ENCODE assay signal across 15 cellular contexts in genomic region chr6:35371494-35372262, GRCh38. TPM values are rescaled to one million over a fixed set of nuclear protein-coding genes. Genes with fewer than 3 reads are reported as not detected.
A peak's percentile ranks its signal among the peaks of the same experiment; 100 is the strongest.
DNase-seq lines count a peak whose midpoint lies in the region; ATAC-seq, FAIRE-seq and TF ChIP-seq lines count a peak whose summit lies in the region.
"Had no signal": no experiment of that assay in that cellular context is flagged by ENCODE, and none has a peak within 500 bp of the region (broad histone marks: within the 10 kb centered on the region; RNA-seq: fewer than 3 reads in every experiment).

No MANE protein-coding gene starts in this region.

- no peak for TF ChIP-seq CTCF in K562 (IDR thresholded peaks at IDR 0.05 in 2 of 3, conservative IDR thresholded peaks at IDR 0.05 in 1 of 3; ENCODE audit: insufficient read depth in 2 of 3, low read depth in 1 of 3, low read length in 3 of 3)
- no peak for TF ChIP-seq CTCF in upper lobe of left lung (IDR thresholded peaks at IDR 0.05)

- TF ChIP-seq EP300 in K562 (IDR thresholded peaks at IDR 0.05; ENCODE audit: low read length) (no peak), upper lobe of left lung (IDR thresholded peaks at IDR 0.05) (no peak)

- peak overlapping the region in 1 of 2 experiments; percentile 17; a peak in 1 of 4 replicates for H3K9ac ChIP-seq in K562 (ENCODE audit: insufficient read depth in 1 of 2, low read depth in 2 of 2, low read length in 2 of 2)

- no peak for TF ChIP-seq RAD21 in K562 (CRISPR knock-in tag; conservative IDR thresholded peaks at IDR 0.05 in 1 of 2, IDR thresholded peaks at IDR 0.05 in 1 of 2)

- H3K4me1 ChIP-seq in K562 (replicated peaks in 1 of 2; ENCODE audit: control insufficient read depth in 2 of 2, insufficient read depth in 2 of 2, low read length in 2 of 2) (peaks cover 13 to 50% of the 10 kb centered on the region in 2 experiments), upper lobe of left lung (peaks cover 29 to 51% (median 41%) of the 10 kb centered on the region in 4 donors)

- H3K27ac ChIP-seq in K562 (ENCODE audit: extremely low read depth, low read depth, low read length): peak overlapping the region; percentile 16; the same call in 1 of the 3 replicates
- H3K27ac ChIP-seq in upper lobe of left lung: peak overlapping the region in 2 of 4 donors; percentile 63 to 67

- H3K4me3 Mint-ChIP-seq in natural killer cell treated with Interleukin-12 subunit alpha and Interleukin-12 subunit beta and Interleukin-15 and Interleukin-18, amount 100 ng/mL, for 72 hours: peak overlapping the region; percentile 77

- H3K27ac Mint-ChIP-seq in natural killer cell treated with Interleukin-12 subunit alpha and Interleukin-12 subunit beta and Interleukin-15 and Interleukin-18, amount 100 ng/mL, for 72 hours: peak overlapping the region; percentile 81 to 94

- H3K9me3 ChIP-seq in K562 (replicated peaks; ENCODE audit: control insufficient read depth, insufficient read depth, low read depth, low read length) (no peaks in the 10 kb centered on the region), upper lobe of left lung (no peaks in the 10 kb centered on the region)
- H3K9me3 ChIP-seq: adrenal gland, left lung had no signal

- H4K20me1 ChIP-seq in K562 (replicated peaks; ENCODE audit: control insufficient read depth, insufficient read depth, low read length): peaks cover 8% of the 10 kb centered on the region; the same call in 1 of the 2 replicates

- TF ChIP-seq POLR2A in K562 (conservative IDR thresholded peaks at IDR 0.05): no peak
- no peak for TF ChIP-seq POLR2A in upper lobe of left lung (IDR thresholded peaks at IDR 0.05)

- peaks cover 26% of the 10 kb centered on the region; the same call in 2 of the 3 replicates for H3K79me2 ChIP-seq in K562 (ENCODE audit: control insufficient read depth, insufficient read depth, low read length)

- H3K4me3 ChIP-seq in K562 (no peak overlapping the region), upper lobe of left lung (no peak overlapping the region)
- H3K4me3 ChIP-seq: adrenal gland, left lung had no signal

- CTCF ChIA-PET in K562 (lab: Yijun Ruan, JAX; ENCODE audit: low intra/inter-chr PET ratio): no interaction called here

- ATAC-seq in K562 (no peak), upper lobe of left lung (ENCODE audit: low FRiP score in 2 of 2) (no peak)
- no peak for ATAC-seq in natural killer cell treated with Interleukin-12 subunit alpha and Interleukin-12 subunit beta and Interleukin-15 and Interleukin-18, amount 100 ng/mL, for 72 hours

- no peaks in the 10 kb centered on the region for H3K27me3 Mint-ChIP-seq in natural killer cell treated with Interleukin-12 subunit alpha and Interleukin-12 subunit beta and Interleukin-15 and Interleukin-18, amount 100 ng/mL, for 72 hours

- POLR2A ChIA-PET in K562 (lab: Yijun Ruan, JAX): interaction anchor here (0.7 to 1.5 kb wide), 10 partner anchors 8 to 108 kb away, joined by 3 to 5 read pairs (median 3); no protein-coding TSS in a partner anchor

- H2AFZ ChIP-seq in K562 (ENCODE audit: low read depth, low read length): no peak overlapping the region; the same call in 1 of the 2 replicates

- H3K36me3 Mint-ChIP-seq in natural killer cell treated with Interleukin-12 subunit alpha and Interleukin-12 subunit beta and Interleukin-15 and Interleukin-18, amount 100 ng/mL, for 72 hours: peaks cover 9% of the 10 kb centered on the region

- WGBS in K562 (ENCODE audit: insufficient coverage, low coverage, missing lambda C conversion rate): 75% methylated on average over 8 of the region's 8 CpGs
- WGBS in upper lobe of left lung, 2 donors: 82 to 85% methylated on average over 8 of the region's 8 CpGs

- intact Hi-C loops in K562 (cut with micrococcal nuclease): no loop called here

- in situ Hi-C loops in K562 (cut with MboI): no loop called here

- peaks cover 45 to 50% of the 10 kb centered on the region in 2 donors for H3K4me1 Mint-ChIP-seq in natural killer cell treated with Interleukin-12 subunit alpha and Interleukin-12 subunit beta and Interleukin-15 and Interleukin-18, amount 100 ng/mL, for 72 hours (ENCODE audit: low read depth in 2 of 2)

- no TSS peak for BruUV-seq in K562 (replicated peaks; lab: Mats Ljungman, UMichigan)

- H3K9me1 ChIP-seq in K562 (ENCODE audit: control insufficient read depth, insufficient read depth, low read length): no peaks in the 10 kb centered on the region

- no peaks in the 10 kb centered on the region for H3K27me3 ChIP-seq in K562 (ENCODE audit: control insufficient read depth in 2 of 2, insufficient read depth in 2 of 2, low read length in 2 of 2)
- no peaks in the 10 kb centered on the region for H3K27me3 ChIP-seq in upper lobe of left lung
- H3K27me3 ChIP-seq: adrenal gland, left lung had no signal

- no peak for FAIRE-seq in K562 (lab: Jason Lieb, UNC)
- FAIRE-seq: H1 had no signal

- H3K36me3 ChIP-seq in K562 (ENCODE audit: control insufficient read depth, insufficient read depth, low read length): no peaks in the 10 kb centered on the region; the same call in 2 of the 3 replicates
- no peaks in the 10 kb centered on the region for H3K36me3 ChIP-seq in upper lobe of left lung
- H3K36me3 ChIP-seq: adrenal gland had no signal

- H3K4me2 ChIP-seq in K562 (ENCODE audit: insufficient read depth, low read length): no peak overlapping the region

- H3K9me3 Mint-ChIP-seq in natural killer cell treated with Interleukin-12 subunit alpha and Interleukin-12 subunit beta and Interleukin-15 and Interleukin-18, amount 100 ng/mL, for 72 hours: no peaks in the 10 kb centered on the region

- DNase-seq in CD1c-positive myeloid dendritic cell (ENCODE audit: extremely low spot score): peak; percentile 21
- peak; percentile 53 for DNase-seq in HuH-7 (ENCODE audit: low spot score)
- no peak for DNase-seq in K562 (ENCODE audit: extremely low read depth in 1 of 4, low spot score in 3 of 4)
- no peak for DNase-seq in natural killer cell treated with Interleukin-12 subunit alpha and Interleukin-12 subunit beta and Interleukin-15 and Interleukin-18, amount 100 ng/mL, for 72 hours (ENCODE audit: low spot score)
- no peak for DNase-seq in stimulated activated CD4-positive, alpha-beta T cell treated with anti-CD3 and anti-CD28 coated beads, Interleukin-2, amount 100 ng/mL, for 48 hours
- DNase-seq in upper lobe of left lung: no peak
- no peak for DNase-seq in stimulated activated CD8-positive, alpha-beta memory T cell treated with anti-CD3 and anti-CD28 coated beads, Interleukin-4, amount 100 ng/mL, for 48 hours
- DNase-seq in cerebellar nuclear complex (lab: John Stamatoyannopoulos, UW): no peak
- DNase-seq: activated CD4-positive, alpha-beta T cell treated with anti-CD3 and anti-CD28 coated beads for 4 hours; NCI-H1436; NCI-H774; stimulated activated CD4-positive, alpha-beta T cell treated with anti-CD3 and anti-CD28 coated beads, Interleukin-2, amount 100 ng/mL, for 24 hours had no signal

TF ChIP-seq in K562, 482 proteins besides CTCF, POLR2A, EP300 and RAD21:
- TF ChIP-seq RNF2 (IDR thresholded peaks at IDR 0.05): no peak
- no peak for TF ChIP-seq NFRKB (IDR thresholded peaks at IDR 0.05; ENCODE audit: low read depth)
- TF ChIP-seq FIP1L1 (IDR thresholded peaks at IDR 0.05; ENCODE audit: low read depth, low read length, poor library complexity, severe bottlenecking): no peak
- no peak for TF ChIP-seq ZBTB12 (CRISPR knock-in tag; IDR thresholded peaks at IDR 0.05)
- TF ChIP-seq CBFB (CRISPR knock-in tag; IDR thresholded peaks at IDR 0.05): no peak
- no peak for TF ChIP-seq ZNF316 (IDR thresholded peaks at IDR 0.05)

RNA-seq across cellular contexts. Expression of gene PPARD, which starts 29.3 kb away (rescaled TPM):
- 15.0 and 29.8 TPM in 2 replicates for total RNA-seq in K562 (2011; cell fraction: chromatin; rRNA removed; ENCODE audit: low replicate concordance)
- 15.7 and 18.3 TPM in 2 replicates for total RNA-seq in K562 (2011; cell fraction: nucleolus; rRNA removed)
- total RNA-seq in K562 (2011; cell fraction: nucleoplasm; rRNA removed): 17.1 and 18.0 TPM in 2 replicates
- total RNA-seq in K562 (2014; rRNA removed): 3.8 and 5.1 TPM in 2 replicates
- total RNA-seq in K562 (2014; rRNA removed; fragmentation: Illumina TruSeq; extraction: Trizol): 1.7 and 2.0 TPM in 2 replicates
- 3.1 and 3.3 TPM in 2 replicates for total RNA-seq in K562 (2015; rRNA removed; fragmentation: Illumina TruSeq; extraction: Trizol)
- 11.4 and 13.2 TPM in 2 replicates for total RNA-seq in K562 (2021)
- 8.1 and 18.2 TPM in 2 replicates for polyA plus RNA-seq in K562 (2011; rRNA removed)
- 16.0 and 18.8 TPM in 2 replicates for polyA plus RNA-seq in K562 (2011; cell fraction: cytosol; rRNA removed)
- polyA plus RNA-seq in K562 (2011; cell fraction: nucleus; rRNA removed): 26.6 and 29.0 TPM in 2 replicates
- 10.8 and 20.2 TPM in 2 replicates for polyA plus RNA-seq in K562 (2012)
- 9.2 and 11.4 TPM in 2 replicates for polyA plus RNA-seq in K562 (2014; fragmentation: Illumina TruSeq; extraction: Trizol)
- under 1 TPM; 0.14 to 0.18 TPM for polyA plus RNA-seq in K562 (2014; fragmentation: Nextera tagmentation; extraction: Ambion mirVana)
- polyA plus RNA-seq in K562 (2014; rRNA removed): 9.5 and 9.7 TPM in 2 replicates
- 7.2 TPM in 2 replicates for polyA minus RNA-seq in K562 (2011; rRNA and poly(A)+ RNA removed)
- polyA minus RNA-seq in K562 (2011; cell fraction: cytosol; rRNA and poly(A)+ RNA removed): 6.5 and 10.1 TPM in 2 replicates
- 5.0 and 6.9 TPM in 2 replicates for polyA minus RNA-seq in K562 (2011; cell fraction: nucleus; rRNA and poly(A)+ RNA removed)
- total RNA-seq in natural killer cell treated with Interleukin-12 subunit alpha and Interleukin-12 subunit beta and Interleukin-15 and Interleukin-18, amount 100 ng/mL, for 72 hours: 10 to 100 TPM; 19.6 to 19.9 TPM
- 10 to 100 TPM; 14.8 to 48.2 (median 31.5) TPM for total RNA-seq in upper lobe of left lung

Comparison
In these comparisons a context has a peak if more than half of its experiments do, and no peak if none do; other contexts are left out.
1. DNase-seq: peak in CD1c-positive myeloid dendritic cell (single experiment) and HuH-7 (single experiment); none in K562 (0 of 4), natural killer cell treated with Interleukin-12 subunit alpha and Interleukin-12 subunit beta and Interleukin-15 and Interleukin-18, amount 100 ng/mL, for 72 hours (single experiment), stimulated activated CD4-positive, alpha-beta T cell treated with anti-CD3 and anti-CD28 coated beads, Interleukin-2, amount 100 ng/mL, for 48 hours (0 of 2), upper lobe of left lung (0 of 2), stimulated activated CD8-positive, alpha-beta memory T cell treated with anti-CD3 and anti-CD28 coated beads, Interleukin-4, amount 100 ng/mL, for 48 hours (single experiment) and cerebellar nuclear complex (0 of 2).